ENCODE assay signal across 15 cellular contexts in genomic region chr18:36636237-36636792, GRCh38.
DNase-seq lines count a peak whose midpoint lies in the region; ATAC-seq and TF ChIP-seq lines count a peak whose summit lies in the region.
"Had no signal": no experiment of that assay in that cellular context is flagged by ENCODE, and none has a peak within 500 bp of the region (broad histone marks: within the 10 kb centered on the region; RNA-seq: fewer than 3 reads in every experiment).

No MANE protein-coding gene starts in this region.

- H3K9me3 ChIP-seq in ascending aorta, result no peaks in the 10 kb centered on the region
- H3K9me3 ChIP-seq: colonic mucosa, right lobe of liver had no signal

- peaks cover 0 to 2% of the 10 kb centered on the region in 2 donors for H3K4me1 ChIP-seq in ascending aorta
- H3K4me1 ChIP-seq: colonic mucosa, right lobe of liver had no signal

- TF ChIP-seq CTCF in fibroblast of villous mesenchyme (IDR thresholded peaks at IDR 0.05; ENCODE audit: insufficient read depth, low read depth, low read length), result no peak
- TF ChIP-seq CTCF in ascending aorta (IDR thresholded peaks at IDR 0.05), result no peak

- no peaks in the 10 kb centered on the region for H3K27me3 ChIP-seq in ascending aorta
- H3K27me3 ChIP-seq: colonic mucosa, right lobe of liver had no signal

- no peak overlapping the region for H3K4me3 ChIP-seq in fibroblast of villous mesenchyme (ENCODE audit: low read depth, low read length)
- no peak overlapping the region for H3K4me3 ChIP-seq in ascending aorta
- H3K4me3 ChIP-seq: colonic mucosa, right lobe of liver had no signal

- H3K36me3 ChIP-seq in ascending aorta, result no peaks in the 10 kb centered on the region
- H3K36me3 ChIP-seq: colonic mucosa, right lobe of liver had no signal

- intact Hi-C loops in ascending aorta (cut with DNase I), result no loop called here

- H3K27ac ChIP-seq in ascending aorta, result no peak overlapping the region
- H3K27ac ChIP-seq: colonic mucosa, HL-60, right lobe of liver had no signal

- ATAC-seq in GM18511 (IDR thresholded peaks at IDR 0.05; ENCODE audit: unreplicated experiment) (peak; percentile 45), GM21717 (IDR thresholded peaks at IDR 0.05; ENCODE audit: unreplicated experiment) (peak; percentile 35), HG03442 (IDR thresholded peaks at IDR 0.05; ENCODE audit: unreplicated experiment) (peak; percentile 26), HG02840 (IDR thresholded peaks at IDR 0.05; ENCODE audit: low FRiP score, unreplicated experiment) (no peak)
- ATAC-seq: right lobe of liver had no signal

- DNase-seq in fibroblast of villous mesenchyme (ENCODE audit: low read depth) (peak; percentile 7), ascending aorta (ENCODE audit: low spot score in 2 of 2) (no peak), NCI-H2081 treated with DMSO at 0.1 percent for 48 hours (lab: John Stamatoyannopoulos, UW) (no peak)
- DNase-seq in stimulated activated CD4-positive, alpha-beta T cell treated with anti-CD3 and anti-CD28 coated beads, Interleukin-4, amount 100 ng/mL, for 4 hours, result no peak
- DNase-seq: activated CD4-positive, alpha-beta T cell treated with anti-CD3 and anti-CD28 coated beads for 1 hour; colonic mucosa; erythroblast; NCI-H2171; nephron progenitor cell; right lobe of liver had no signal
